Comparison of ENCODE assay signal across 8 cellular contexts in genomic region chr1:226181996-226182714, GRCh38. TPM values are rescaled to one million over a fixed set of nuclear protein-coding genes. Genes with fewer than 3 reads are reported as not detected.
DNase-seq lines count a peak whose midpoint lies in the region; ATAC-seq and TF ChIP-seq lines count a peak whose summit lies in the region.

No MANE protein-coding gene starts in this region.

- H3K36me3 ChIP-seq in adipocyte (ENCODE audit: control insufficient read depth, insufficient read depth, low read length, severe bottlenecking) (peaks cover 15% of the 10 kb centered on the region), hepatocyte (replicated peaks; ENCODE audit: insufficient read depth, low read depth) (no peaks in the 10 kb centered on the region), thoracic aorta (no peaks in the 10 kb centered on the region)

- H3K9me2 ChIP-seq in hepatocyte (replicated peaks; ENCODE audit: insufficient read depth), result no peaks in the 10 kb centered on the region

- H4K20me1 ChIP-seq in hepatocyte (ENCODE audit: insufficient read depth, poor library complexity, severe bottlenecking), result peaks cover 83% of the 10 kb centered on the region

- H3K27me3 ChIP-seq in adipocyte (replicated peaks; ENCODE audit: control insufficient read depth, insufficient read depth, low read length) (no peaks in the 10 kb centered on the region), hepatocyte (no peaks in the 10 kb centered on the region), thoracic aorta (replicated peaks; ENCODE audit: insufficient read depth) (no peaks in the 10 kb centered on the region)

- H2AFZ ChIP-seq in hepatocyte, result no peak overlapping the region

- 85% methylated on average over 14 of the region's 14 CpGs for WGBS in hepatocyte (ENCODE audit: low lambda C conversion rate, missing lambda C conversion rate)

- DNase-seq in Caki2 (ENCODE audit: low read depth) (peak; percentile 94), LoVo (ENCODE audit: low spot score) (peak; percentile 14), adipocyte (ENCODE audit: low read depth) (peak; percentile 71), hepatocyte (ENCODE audit: low spot score) (peak; percentile 49), thoracic aorta (ENCODE audit: low spot score) (no peak), NCI-H345 treated with DMSO at 0.1 percent for 48 hours (lab: John Stamatoyannopoulos, UW; ENCODE audit: unreplicated experiment) (no peak)
- no peak for DNase-seq in activated CD4-positive, alpha-beta T cell treated with anti-CD3 and anti-CD28 coated beads for 48 hours

- in situ Hi-C loops in Caki2 (cut with HindIII; ENCODE audit: low pct_unique_long_range_greater_than_20kb, low sequenced_read_pairs), result no loop called here

- peak; percentile 27 for TF ChIP-seq CTCF in hepatocyte (IDR thresholded peaks at IDR 0.05; ENCODE audit: poor library complexity)
- TF ChIP-seq CTCF in thoracic aorta (IDR thresholded peaks at IDR 0.05), result peak; percentile 25

- H3K4me1 ChIP-seq in adipocyte (ENCODE audit: control insufficient read depth, insufficient read depth, low read length) (peaks cover 37% of the 10 kb centered on the region), hepatocyte (ENCODE audit: insufficient read depth) (peaks cover 28% of the 10 kb centered on the region), thoracic aorta (ENCODE audit: control insufficient read depth in 1 of 2, low read depth in 2 of 2) (peaks cover 25 to 52% of the 10 kb centered on the region in 2 donors)

- H3K4me2 ChIP-seq in hepatocyte, result peak overlapping the region; percentile 52

- peak overlapping the region; percentile 32 for H3K27ac ChIP-seq in hepatocyte
- H3K27ac ChIP-seq in thoracic aorta, result peak overlapping the region in 1 of 2 donors; percentile 17

- H3K79me2 ChIP-seq in hepatocyte, result peaks cover 91% of the 10 kb centered on the region

- H3K4me3 ChIP-seq in adipocyte (ENCODE audit: low read length), result peak overlapping the region; percentile 28
- H3K4me3 ChIP-seq in hepatocyte, result no peak overlapping the region
- no peak overlapping the region for H3K4me3 ChIP-seq in thoracic aorta

- H3K9me3 ChIP-seq in adipocyte (ENCODE audit: control insufficient read depth, low read length), result no peaks in the 10 kb centered on the region
- no peaks in the 10 kb centered on the region for H3K9me3 ChIP-seq in hepatocyte (ENCODE audit: low read depth)
- H3K9me3 ChIP-seq in thoracic aorta, result no peaks in the 10 kb centered on the region

- ATAC-seq in thoracic aorta (ENCODE audit: insufficient number of reproducible peaks, low FRiP score, low read depth) (no peak), GM21390 (IDR thresholded peaks at IDR 0.05; ENCODE audit: unreplicated experiment) (no peak)

- H3K9ac ChIP-seq in adipocyte (ENCODE audit: low read length), result peak overlapping the region; percentile 8

RNA-seq across cellular contexts. Expression of gene ACBD3, which starts 4.4 kb away (rescaled TPM):
- 24.9 and 39.2 TPM in 2 replicates for total RNA-seq in Caki2 (2014; rRNA removed; shearing (Covaris generic); ENCODE audit: low replicate concordance)
- total RNA-seq in hepatocyte, result 60.3 and 66.8 TPM in 2 replicates
- 46.4 and 50.8 TPM in 2 replicates for polyA plus RNA-seq in hepatocyte
- total RNA-seq in thoracic aorta, result 10 to 100 TPM; 44.7 to 59.8 TPM

RNA-seq across cellular contexts. Expression of gene MIXL1, which starts 41.3 kb away (rescaled TPM):
- total RNA-seq in Caki2 (2014; rRNA removed; shearing (Covaris generic); ENCODE audit: low replicate concordance), result not detected in 2 replicates
- total RNA-seq in hepatocyte (0.07 TPM in 1 of 2 replicates, not detected in the other), thoracic aorta (not detected)
- polyA plus RNA-seq in hepatocyte, result 0.84 and 2.2 TPM in 2 replicates

Comparison
In these comparisons a context has a peak if more than half of its experiments do, and no peak if none do; other contexts are left out.
1. DNase-seq: peak in Caki2 (single experiment), LoVo (single experiment), adipocyte (single experiment) and hepatocyte (single experiment); none in thoracic aorta (single experiment), activated CD4-positive, alpha-beta T cell treated with anti-CD3 and anti-CD28 coated beads for 48 hours (single experiment) and NCI-H345 treated with DMSO at 0.1 percent for 48 hours (single experiment).